In the genomic region with DNA sequence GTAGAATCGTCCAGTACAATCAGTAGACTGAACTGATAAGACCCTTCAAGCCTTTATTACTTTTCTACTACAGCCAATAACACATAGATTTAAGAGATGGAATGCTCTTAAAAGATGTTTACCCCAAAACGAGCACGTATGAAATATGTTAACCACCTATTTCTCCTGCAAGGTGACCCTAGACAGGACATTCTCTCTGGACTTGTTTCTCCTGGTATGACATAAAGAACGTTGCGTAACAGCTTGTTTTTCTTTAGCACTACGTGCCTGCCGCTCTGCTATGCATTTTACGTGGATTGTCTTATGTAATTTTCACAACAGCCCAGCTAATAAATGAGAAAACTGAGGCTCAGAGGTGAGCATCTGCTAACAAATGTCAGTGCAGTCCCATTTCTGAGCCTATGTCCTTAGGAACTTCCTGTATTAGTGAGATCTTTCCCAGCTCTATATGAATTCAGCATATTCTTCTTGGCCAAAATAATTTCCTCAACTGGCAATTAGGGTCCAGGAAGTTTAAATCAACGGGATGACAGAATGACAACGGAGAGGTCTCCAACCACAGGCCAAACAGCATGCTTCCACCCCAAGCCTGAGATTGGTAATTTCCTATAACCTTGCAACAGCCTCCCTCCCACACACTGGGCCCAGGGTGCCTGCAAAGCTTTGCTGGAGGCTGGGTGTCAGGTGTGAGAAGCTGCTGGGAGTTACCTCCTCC, we compare ENCODE assay signal across 1 cellular context.
TF ChIP-seq lines count a peak whose summit lies in the region.

No MANE protein-coding gene starts in this region.

TF ChIP-seq in HepG2, 621 proteins besides CTCF, POLR2A, EP300 and RAD21 (continued from another document and continues in another):
- TF ChIP-seq HDAC6 (IDR thresholded peaks at IDR 0.05; ENCODE audit: low read depth, low read length) (0 out of 2 replicates have a peak, but pooled peaks have one; percentile 31), ZNF605 (CRISPR knock-in tag; IDR thresholded peaks at IDR 0.05) (no peak), GPBP1L1 (CRISPR knock-in tag; IDR thresholded peaks at IDR 0.05) (no peak), ZNF7 (CRISPR knock-in tag; IDR thresholded peaks at IDR 0.05) (no peak), MEIS1 (CRISPR knock-in tag; IDR thresholded peaks at IDR 0.05; ENCODE audit: borderline replicate concordance) (no peak), MTA1 (CRISPR knock-in tag; IDR thresholded peaks at IDR 0.05; ENCODE audit: borderline replicate concordance) (no peak), RBM39 (IDR thresholded peaks at IDR 0.05; ENCODE audit: low read depth, low read length, poor library complexity, severe bottlenecking) (no peak), ETV6 (CRISPR knock-in tag; conservative IDR thresholded peaks at IDR 0.05) (no peak; the same call in 1 of the 2 replicates), PAWR (CRISPR knock-in tag; IDR thresholded peaks at IDR 0.05; ENCODE audit: borderline replicate concordance) (no peak), MED8 (CRISPR knock-in tag; IDR thresholded peaks at IDR 0.05; ENCODE audit: insufficient replicate concordance) (no peak), SMAD1 (CRISPR knock-in tag; IDR thresholded peaks at IDR 0.05; ENCODE audit: borderline replicate concordance, low read depth) (no peak), ELF3 (CRISPR knock-in tag; IDR thresholded peaks at IDR 0.05) (peak; percentile 90; the same call in 1 of the 2 replicates), ZFY (CRISPR knock-in tag; IDR thresholded peaks at IDR 0.05) (no peak), KDM2A (CRISPR knock-in tag; IDR thresholded peaks at IDR 0.05; ENCODE audit: borderline replicate concordance, low read depth) (peak; percentile 51), ZKSCAN5 (CRISPR knock-in tag; IDR thresholded peaks at IDR 0.05) (0 out of 2 replicates have a peak, but pooled peaks have one; percentile 50), ZSCAN9 (CRISPR knock-in tag; IDR thresholded peaks at IDR 0.05; ENCODE audit: borderline replicate concordance) (peak; percentile 87; the same call in 1 of the 2 replicates), MYNN (CRISPR knock-in tag; IDR thresholded peaks at IDR 0.05; ENCODE audit: low read depth) (no peak), GFI1 (CRISPR knock-in tag; IDR thresholded peaks at IDR 0.05; ENCODE audit: borderline replicate concordance) (0 out of 2 replicates have a peak, but pooled peaks have one; percentile 56), ZBTB38 (CRISPR knock-in tag; IDR thresholded peaks at IDR 0.05) (peak; percentile 89), ZSCAN22 (CRISPR knock-in tag; IDR thresholded peaks at IDR 0.05) (no peak), ZNF781 (CRISPR knock-in tag; IDR thresholded peaks at IDR 0.05; ENCODE audit: borderline replicate concordance, not compliant biosample characterization) (peak; percentile 81), ZBTB21 (CRISPR knock-in tag; IDR thresholded peaks at IDR 0.05) (peak; percentile 84), JARID2 (CRISPR knock-in tag; IDR thresholded peaks at IDR 0.05; ENCODE audit: insufficient replicate concordance) (peak; percentile 28), ZFP1 (CRISPR knock-in tag; IDR thresholded peaks at IDR 0.05) (no peak), MXD1 (CRISPR knock-in tag; IDR thresholded peaks at IDR 0.05) (no peak), AGO2 (optimal IDR thresholded peaks at IDR 0.05; ENCODE audit: low read depth, low read length) (no peak), ZNF318 (CRISPR knock-in tag; IDR thresholded peaks at IDR 0.05) (peak; percentile 90; the same call in 1 of the 2 replicates), ELF1 (CRISPR knock-in tag; IDR thresholded peaks at IDR 0.05) (no peak; the same call in 1 of the 2 replicates), WIZ (CRISPR knock-in tag; IDR thresholded peaks at IDR 0.05) (no peak; the same call in 1 of the 2 replicates), ZNF33A (CRISPR knock-in tag; IDR thresholded peaks at IDR 0.05; ENCODE audit: borderline replicate concordance) (no peak)
- TF ChIP-seq, protein P1, sequence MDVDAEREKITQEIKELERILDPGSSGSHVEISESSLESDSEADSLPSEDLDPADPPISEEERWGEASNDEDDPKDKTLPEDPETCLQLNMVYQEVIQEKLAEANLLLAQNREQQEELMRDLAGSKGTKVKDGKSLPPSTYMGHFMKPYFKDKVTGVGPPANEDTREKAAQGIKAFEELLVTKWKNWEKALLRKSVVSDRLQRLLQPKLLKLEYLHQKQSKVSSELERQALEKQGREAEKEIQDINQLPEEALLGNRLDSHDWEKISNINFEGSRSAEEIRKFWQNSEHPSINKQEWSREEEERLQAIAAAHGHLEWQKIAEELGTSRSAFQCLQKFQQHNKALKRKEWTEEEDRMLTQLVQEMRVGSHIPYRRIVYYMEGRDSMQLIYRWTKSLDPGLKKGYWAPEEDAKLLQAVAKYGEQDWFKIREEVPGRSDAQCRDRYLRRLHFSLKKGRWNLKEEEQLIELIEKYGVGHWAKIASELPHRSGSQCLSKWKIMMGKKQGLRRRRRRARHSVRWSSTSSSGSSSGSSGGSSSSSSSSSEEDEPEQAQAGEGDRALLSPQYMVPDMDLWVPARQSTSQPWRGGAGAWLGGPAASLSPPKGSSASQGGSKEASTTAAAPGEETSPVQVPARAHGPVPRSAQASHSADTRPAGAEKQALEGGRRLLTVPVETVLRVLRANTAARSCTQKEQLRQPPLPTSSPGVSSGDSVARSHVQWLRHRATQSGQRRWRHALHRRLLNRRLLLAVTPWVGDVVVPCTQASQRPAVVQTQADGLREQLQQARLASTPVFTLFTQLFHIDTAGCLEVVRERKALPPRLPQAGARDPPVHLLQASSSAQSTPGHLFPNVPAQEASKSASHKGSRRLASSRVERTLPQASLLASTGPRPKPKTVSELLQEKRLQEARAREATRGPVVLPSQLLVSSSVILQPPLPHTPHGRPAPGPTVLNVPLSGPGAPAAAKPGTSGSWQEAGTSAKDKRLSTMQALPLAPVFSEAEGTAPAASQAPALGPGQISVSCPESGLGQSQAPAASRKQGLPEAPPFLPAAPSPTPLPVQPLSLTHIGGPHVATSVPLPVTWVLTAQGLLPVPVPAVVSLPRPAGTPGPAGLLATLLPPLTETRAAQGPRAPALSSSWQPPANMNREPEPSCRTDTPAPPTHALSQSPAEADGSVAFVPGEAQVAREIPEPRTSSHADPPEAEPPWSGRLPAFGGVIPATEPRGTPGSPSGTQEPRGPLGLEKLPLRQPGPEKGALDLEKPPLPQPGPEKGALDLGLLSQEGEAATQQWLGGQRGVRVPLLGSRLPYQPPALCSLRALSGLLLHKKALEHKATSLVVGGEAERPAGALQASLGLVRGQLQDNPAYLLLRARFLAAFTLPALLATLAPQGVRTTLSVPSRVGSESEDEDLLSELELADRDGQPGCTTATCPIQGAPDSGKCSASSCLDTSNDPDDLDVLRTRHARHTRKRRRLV (CRISPR knock-in tag; IDR thresholded peaks at IDR 0.05): peak; percentile 76
- TF ChIP-seq, protein P2, sequence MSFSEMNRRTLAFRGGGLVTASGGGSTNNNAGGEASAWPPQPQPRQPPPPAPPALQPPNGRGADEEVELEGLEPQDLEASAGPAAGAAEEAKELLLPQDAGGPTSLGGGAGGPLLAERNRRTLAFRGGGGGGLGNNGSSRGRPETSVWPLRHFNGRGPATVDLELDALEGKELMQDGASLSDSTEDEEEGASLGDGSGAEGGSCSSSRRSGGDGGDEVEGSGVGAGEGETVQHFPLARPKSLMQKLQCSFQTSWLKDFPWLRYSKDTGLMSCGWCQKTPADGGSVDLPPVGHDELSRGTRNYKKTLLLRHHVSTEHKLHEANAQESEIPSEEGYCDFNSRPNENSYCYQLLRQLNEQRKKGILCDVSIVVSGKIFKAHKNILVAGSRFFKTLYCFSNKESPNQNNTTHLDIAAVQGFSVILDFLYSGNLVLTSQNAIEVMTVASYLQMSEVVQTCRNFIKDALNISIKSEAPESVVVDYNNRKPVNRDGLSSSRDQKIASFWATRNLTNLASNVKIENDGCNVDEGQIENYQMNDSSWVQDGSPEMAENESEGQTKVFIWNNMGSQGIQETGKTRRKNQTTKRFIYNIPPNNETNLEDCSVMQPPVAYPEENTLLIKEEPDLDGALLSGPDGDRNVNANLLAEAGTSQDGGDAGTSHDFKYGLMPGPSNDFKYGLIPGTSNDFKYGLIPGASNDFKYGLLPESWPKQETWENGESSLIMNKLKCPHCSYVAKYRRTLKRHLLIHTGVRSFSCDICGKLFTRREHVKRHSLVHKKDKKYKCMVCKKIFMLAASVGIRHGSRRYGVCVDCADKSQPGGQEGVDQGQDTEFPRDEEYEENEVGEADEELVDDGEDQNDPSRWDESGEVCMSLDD (CRISPR knock-in tag; IDR thresholded peaks at IDR 0.05; ENCODE audit: borderline replicate concordance): no peak
- TF ChIP-seq, protein P3, sequence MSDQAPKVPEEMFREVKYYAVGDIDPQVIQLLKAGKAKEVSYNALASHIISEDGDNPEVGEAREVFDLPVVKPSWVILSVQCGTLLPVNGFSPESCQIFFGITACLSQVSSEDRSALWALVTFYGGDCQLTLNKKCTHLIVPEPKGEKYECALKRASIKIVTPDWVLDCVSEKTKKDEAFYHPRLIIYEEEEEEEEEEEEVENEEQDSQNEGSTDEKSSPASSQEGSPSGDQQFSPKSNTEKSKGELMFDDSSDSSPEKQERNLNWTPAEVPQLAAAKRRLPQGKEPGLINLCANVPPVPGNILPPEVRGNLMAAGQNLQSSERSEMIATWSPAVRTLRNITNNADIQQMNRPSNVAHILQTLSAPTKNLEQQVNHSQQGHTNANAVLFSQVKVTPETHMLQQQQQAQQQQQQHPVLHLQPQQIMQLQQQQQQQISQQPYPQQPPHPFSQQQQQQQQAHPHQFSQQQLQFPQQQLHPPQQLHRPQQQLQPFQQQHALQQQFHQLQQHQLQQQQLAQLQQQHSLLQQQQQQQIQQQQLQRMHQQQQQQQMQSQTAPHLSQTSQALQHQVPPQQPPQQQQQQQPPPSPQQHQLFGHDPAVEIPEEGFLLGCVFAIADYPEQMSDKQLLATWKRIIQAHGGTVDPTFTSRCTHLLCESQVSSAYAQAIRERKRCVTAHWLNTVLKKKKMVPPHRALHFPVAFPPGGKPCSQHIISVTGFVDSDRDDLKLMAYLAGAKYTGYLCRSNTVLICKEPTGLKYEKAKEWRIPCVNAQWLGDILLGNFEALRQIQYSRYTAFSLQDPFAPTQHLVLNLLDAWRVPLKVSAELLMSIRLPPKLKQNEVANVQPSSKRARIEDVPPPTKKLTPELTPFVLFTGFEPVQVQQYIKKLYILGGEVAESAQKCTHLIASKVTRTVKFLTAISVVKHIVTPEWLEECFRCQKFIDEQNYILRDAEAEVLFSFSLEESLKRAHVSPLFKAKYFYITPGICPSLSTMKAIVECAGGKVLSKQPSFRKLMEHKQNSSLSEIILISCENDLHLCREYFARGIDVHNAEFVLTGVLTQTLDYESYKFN (CRISPR knock-in tag; conservative IDR thresholded peaks at IDR 0.05): peak; percentile 79
